In the genomic region with DNA sequence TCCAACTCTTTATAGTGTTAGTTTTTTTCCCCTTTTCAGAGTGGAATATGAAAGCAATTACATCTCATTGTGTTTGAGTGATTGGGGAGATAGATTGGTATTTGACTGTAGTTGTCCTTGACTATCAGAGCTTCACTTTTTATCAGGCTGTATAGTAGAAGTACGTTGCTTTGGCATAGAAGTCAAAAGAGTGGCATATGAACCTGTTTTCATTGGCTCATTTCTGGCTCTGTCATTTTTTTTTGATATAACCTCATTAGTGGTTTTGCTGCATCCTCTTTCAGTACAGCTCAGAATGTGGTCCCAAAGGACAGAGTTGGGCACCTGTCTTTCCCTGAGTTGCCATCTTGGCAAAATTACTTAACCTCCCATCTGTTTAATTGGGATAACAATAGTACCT, we compare ENCODE assay signal across 1 cellular context.
TF ChIP-seq lines count a peak whose summit lies in the region.

No MANE protein-coding gene starts in this region.

TF ChIP-seq in K562, 482 proteins besides CTCF, POLR2A, EP300 and RAD21:
- TF ChIP-seq NFIX (CRISPR knock-in tag; IDR thresholded peaks at IDR 0.05; ENCODE audit: low read depth) (no peak), FOXJ2 (tag; IDR thresholded peaks at IDR 0.05) (no peak), KAT8 (IDR thresholded peaks at IDR 0.05; ENCODE audit: low read depth) (0 out of 2 replicates have a peak, but pooled peaks have one; percentile 8)
- TF ChIP-seq, protein P1, sequence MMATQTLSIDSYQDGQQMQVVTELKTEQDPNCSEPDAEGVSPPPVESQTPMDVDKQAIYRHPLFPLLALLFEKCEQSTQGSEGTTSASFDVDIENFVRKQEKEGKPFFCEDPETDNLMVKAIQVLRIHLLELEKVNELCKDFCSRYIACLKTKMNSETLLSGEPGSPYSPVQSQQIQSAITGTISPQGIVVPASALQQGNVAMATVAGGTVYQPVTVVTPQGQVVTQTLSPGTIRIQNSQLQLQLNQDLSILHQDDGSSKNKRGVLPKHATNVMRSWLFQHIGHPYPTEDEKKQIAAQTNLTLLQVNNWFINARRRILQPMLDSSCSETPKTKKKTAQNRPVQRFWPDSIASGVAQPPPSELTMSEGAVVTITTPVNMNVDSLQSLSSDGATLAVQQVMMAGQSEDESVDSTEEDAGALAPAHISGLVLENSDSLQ (IDR thresholded peaks at IDR 0.05) = peak; percentile 44
